Comparison of ENCODE assay signal across 1 cellular context in genomic region chr17:30104575-30105339, GRCh38.
TF ChIP-seq lines count a peak whose summit lies in the region.

No MANE protein-coding gene starts in this region.

TF ChIP-seq in HEK293, 187 proteins besides CTCF, POLR2A, EP300 and RAD21 (continued from another document and continues in another):
- TF ChIP-seq ZNF362 (tag by site-specific recombination; IDR thresholded peaks at IDR 0.05) (no peak), ZNF555 (tag by site-specific recombination; conservative IDR thresholded peaks at IDR 0.05) (no peak), ZNF677 (tag by site-specific recombination; IDR thresholded peaks at IDR 0.05) (no peak), KLF16 (tag by site-specific recombination; IDR thresholded peaks at IDR 0.05) (peak; percentile 49; the same call in 1 of the 2 replicates), ZNF398 (tag by site-specific recombination; IDR thresholded peaks at IDR 0.05) (no peak), EGR2 (tag by site-specific recombination; IDR thresholded peaks at IDR 0.05; ENCODE audit: low read depth) (no peak), ZBTB6 (tag by site-specific recombination; IDR thresholded peaks at IDR 0.05) (peak; percentile 85), GLIS1 (tag by site-specific recombination; IDR thresholded peaks at IDR 0.05) (no peak; the same call in 1 of the 2 replicates), IKZF3 (tag by site-specific recombination; IDR thresholded peaks at IDR 0.05) (peak; percentile 80), ZNF623 (tag by site-specific recombination; IDR thresholded peaks at IDR 0.05) (no peak), ZBTB44 (tag by site-specific recombination; IDR thresholded peaks at IDR 0.05) (no peak), ZNF18 (tag by site-specific recombination; IDR thresholded peaks at IDR 0.05) (no peak), KLF9 (tag by site-specific recombination; IDR thresholded peaks at IDR 0.05; ENCODE audit: low read depth) (no peak), ZNF624 (tag by site-specific recombination; IDR thresholded peaks at IDR 0.05) (no peak), MZF1 (tag by site-specific recombination; IDR thresholded peaks at IDR 0.05; ENCODE audit: borderline replicate concordance) (no peak; the same call in 1 of the 2 replicates), ZNF664 (tag by site-specific recombination; IDR thresholded peaks at IDR 0.05) (no peak; the same call in 1 of the 2 replicates), ZNF341 (tag by site-specific recombination; IDR thresholded peaks at IDR 0.05; ENCODE audit: low read depth) (peak; percentile 44), ZNF791 (tag by site-specific recombination; IDR thresholded peaks at IDR 0.05) (no peak), ZNF76 (tag by site-specific recombination; IDR thresholded peaks at IDR 0.05; ENCODE audit: borderline replicate concordance, low read depth) (peak; percentile 20; the same call in 1 of the 2 replicates), ZNF701 (tag by site-specific recombination; IDR thresholded peaks at IDR 0.05) (no peak), ZNF629 (tag by site-specific recombination; IDR thresholded peaks at IDR 0.05) (peak; percentile 48; the same call in 1 of the 2 replicates), TRIM28 (IDR thresholded peaks at IDR 0.05; ENCODE audit: borderline replicate concordance, low read length) (peak; percentile 92), ZNF174 (tag by site-specific recombination; IDR thresholded peaks at IDR 0.05) (no peak), ZNF221 (tag by site-specific recombination; IDR thresholded peaks at IDR 0.05; ENCODE audit: borderline replicate concordance) (no peak), ZNF530 (tag by site-specific recombination; IDR thresholded peaks at IDR 0.05; ENCODE audit: low read depth) (no peak), ATF2 (tag by site-specific recombination; IDR thresholded peaks at IDR 0.05; ENCODE audit: low read depth) (no peak), HOXC10 (CRISPR knock-in tag; IDR thresholded peaks at IDR 0.05) (no peak), ZNF670 (tag by site-specific recombination; IDR thresholded peaks at IDR 0.05; ENCODE audit: low read depth) (no peak), ZNF785 (tag by site-specific recombination; IDR thresholded peaks at IDR 0.05) (no peak), ZNF510 (tag by site-specific recombination; IDR thresholded peaks at IDR 0.05; ENCODE audit: insufficient replicate concordance) (no peak), ZNF140 (tag by site-specific recombination; IDR thresholded peaks at IDR 0.05) (no peak), ZNF558 (tag by site-specific recombination; IDR thresholded peaks at IDR 0.05) (no peak), WT1 (tag by site-specific recombination; IDR thresholded peaks at IDR 0.05) (no peak), ZBTB49 (tag by site-specific recombination; IDR thresholded peaks at IDR 0.05; ENCODE audit: low read depth) (no peak), BCL6B (tag by site-specific recombination; IDR thresholded peaks at IDR 0.05) (no peak), ZNF580 (tag by site-specific recombination; IDR thresholded peaks at IDR 0.05) (no peak), HIC1 (tag by site-specific recombination; IDR thresholded peaks at IDR 0.05) (0 out of 2 replicates have a peak, but pooled peaks have one; percentile 39), ZNF610 (tag by site-specific recombination; IDR thresholded peaks at IDR 0.05; ENCODE audit: borderline replicate concordance) (no peak), ZSCAN18 (tag by site-specific recombination; IDR thresholded peaks at IDR 0.05) (no peak), SETDB1 (IDR thresholded peaks at IDR 0.05; ENCODE audit: insufficient read length, low read length) (no peak), PRDM1 (tag by site-specific recombination; IDR thresholded peaks at IDR 0.05) (no peak), ZSCAN5A (tag by site-specific recombination; IDR thresholded peaks at IDR 0.05) (no peak), ZBTB1 (tag by site-specific recombination; IDR thresholded peaks at IDR 0.05) (no peak), ZNF404 (tag by site-specific recombination; IDR thresholded peaks at IDR 0.05) (no peak), SCRT1 (tag by site-specific recombination; IDR thresholded peaks at IDR 0.05; ENCODE audit: borderline replicate concordance) (no peak; the same call in 1 of the 2 replicates), ZNF175 (tag by site-specific recombination; IDR thresholded peaks at IDR 0.05) (no peak)
